24 cellular contexts compared by ENCODE assay signal in the genomic region with DNA sequence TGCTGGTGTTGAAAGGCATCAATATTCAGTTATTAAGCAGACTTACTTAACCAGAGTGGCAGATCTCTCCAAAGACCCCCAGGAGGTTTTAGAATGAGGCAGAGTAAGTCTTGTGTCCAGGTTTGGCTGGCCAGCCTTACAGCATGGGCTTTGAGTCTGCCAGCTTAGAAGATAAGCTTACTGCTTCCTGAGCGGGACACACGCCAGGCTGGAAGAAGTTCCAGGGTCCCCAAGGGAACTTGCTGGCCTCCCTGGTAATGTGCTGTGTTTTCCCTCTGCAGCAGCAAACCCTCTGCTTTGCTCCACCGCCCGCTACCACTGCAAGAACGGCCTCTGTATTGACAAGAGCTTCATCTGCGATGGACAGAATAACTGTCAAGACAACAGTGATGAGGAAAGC.
DNase-seq lines count a peak whose midpoint lies in the region; ATAC-seq and TF ChIP-seq lines count a peak whose summit lies in the region.
"Had no signal": no experiment of that assay in that cellular context is flagged by ENCODE, and none has a peak within 500 bp of the region (broad histone marks: within the 10 kb centered on the region; RNA-seq: fewer than 3 reads in every experiment).

No MANE protein-coding gene starts in this region.

- H3K9ac ChIP-seq in neuronal stem cell (ENCODE audit: low read depth, low read length, poor library complexity) = no peak overlapping the region
- H3K9ac ChIP-seq: GM23248, KMS-11 had no signal

- H3K14ac ChIP-seq in neuronal stem cell (ENCODE audit: low read length) = no peak overlapping the region

- H3K27ac Mint-ChIP-seq in glutamatergic neuron (ENCODE audit: unreplicated experiment) = peak overlapping the region; percentile 64
- H3K27ac Mint-ChIP-seq: activated CD4-positive, alpha-beta T cell treated with anti-CD3 and anti-CD28 coated beads, Interleukin-2, amount 10 ng/mL, durations not matched to agents 24 days and 14 days; activated naive CD4-positive, alpha-beta T cell treated with anti-CD3 and anti-CD28 coated beads, Interleukin-2, amount 10 ng/mL, durations not matched to agents 7 days and 5 days; CD4-positive, alpha-beta T cell; naive thymus-derived CD8-positive, alpha-beta T cell; T-helper 1 cell treated with Interleukin-12 subunit alpha and Interleukin-12 subunit beta and Interleukin-4 antibody, amounts not matched to agents 30 μg/mL and 1 μg/mL, for 36 hours had no signal

- in situ Hi-C loops in G401 (cut with HindIII; ENCODE audit: low sequenced_read_pairs) = no loop called here

- WGBS in neuronal stem cell (ENCODE audit: extremely low coverage in 2 of 2, insufficient read length in 2 of 2, insufficient replicate concordance in 1 of 2), 2 donors = no CpG with 5 or more reads among the region's 6 CpGs

- peaks cover 16% of the 10 kb centered on the region for H3K36me3 Mint-ChIP-seq in glutamatergic neuron (ENCODE audit: unreplicated experiment)
- H3K36me3 Mint-ChIP-seq: activated naive CD4-positive, alpha-beta T cell treated with anti-CD3 and anti-CD28 coated beads, Interleukin-2, amount 10 ng/mL, durations not matched to agents 7 days and 5 days had no signal

- H3K36me3 ChIP-seq in SJCRH30 (peaks cover 48% of the 10 kb centered on the region), neuronal stem cell (replicated peaks in 1 of 2; ENCODE audit: control insufficient read depth in 2 of 2, insufficient read depth in 2 of 2, low read length in 2 of 2) (peaks cover 11 to 84% of the 10 kb centered on the region in 2 donors)
- H3K36me3 ChIP-seq: upper lobe of left lung had no signal

- no peak overlapping the region for H2AFZ ChIP-seq in neuronal stem cell (ENCODE audit: low read length)
- H2AFZ ChIP-seq: GM23248 had no signal

- H4K8ac ChIP-seq in neuronal stem cell (ENCODE audit: low read depth, low read length) = no peak overlapping the region

- peaks cover 6% of the 10 kb centered on the region for H3K9me3 Mint-ChIP-seq in glutamatergic neuron (ENCODE audit: unreplicated experiment)
- H3K9me3 Mint-ChIP-seq: activated CD4-positive, alpha-beta T cell treated with anti-CD3 and anti-CD28 coated beads, Interleukin-2, amount 10 ng/mL, durations not matched to agents 24 days and 14 days; central memory CD8-positive, alpha-beta T cell; T-helper 1 cell treated with Interleukin-12 subunit alpha and Interleukin-12 subunit beta and Interleukin-4 antibody, amounts not matched to agents 30 μg/mL and 1 μg/mL, for 36 hours had no signal

- DNase-seq in G401 (ENCODE audit: low spot score) (peak; percentile 46), SJCRH30 (peak; percentile 51 to 58), glutamatergic neuron (peak; percentile 43), neuronal stem cell (ENCODE audit: low spot score) (no peak), GM10266 (ENCODE audit: extremely low spot score) (no peak), NCI-H2196 (lab: John Stamatoyannopoulos, UW; ENCODE audit: unreplicated experiment) (no peak)
- DNase-seq: activated CD4-positive, alpha-beta T cell treated with anti-CD3 and anti-CD28 coated beads, Interleukin-2, amount 10 ng/mL, durations not matched to agents 24 days and 14 days; activated naive CD4-positive, alpha-beta T cell treated with anti-CD3 and anti-CD28 coated beads, Interleukin-2, amount 10 ng/mL, durations not matched to agents 7 days and 5 days; CD4-positive, alpha-beta T cell; GM23248; head of caudate nucleus; midbrain; naive thymus-derived CD8-positive, alpha-beta T cell; NCI-H1436; NCI-H524 treated with DMSO at 0.1 percent for 48 hours; stimulated activated CD8-positive, alpha-beta memory T cell treated with anti-CD3 and anti-CD28 coated beads, Interleukin-4, amount 100 ng/mL, for 48 hours; upper lobe of left lung had no signal

- H2AK5ac ChIP-seq in neuronal stem cell (ENCODE audit: low read depth, low read length) = no peak overlapping the region

- H2BK5ac ChIP-seq in neuronal stem cell (ENCODE audit: low read length) = no peak overlapping the region

- no peak overlapping the region for H4K91ac ChIP-seq in neuronal stem cell (ENCODE audit: low read depth, low read length, poor library complexity)

- H3K4me3 ChIP-seq in SJCRH30 (no peak overlapping the region), neuronal stem cell (ENCODE audit: low read length in 2 of 2) (no peak overlapping the region)
- H3K4me3 ChIP-seq: GM23248, SK-N-MC, upper lobe of left lung had no signal

- H3K4me3 Mint-ChIP-seq in glutamatergic neuron (ENCODE audit: unreplicated experiment) = peak overlapping the region; percentile 35
- H3K4me3 Mint-ChIP-seq: activated CD4-positive, alpha-beta T cell treated with anti-CD3 and anti-CD28 coated beads, Interleukin-2, amount 10 ng/mL, durations not matched to agents 24 days and 14 days; activated naive CD4-positive, alpha-beta T cell treated with anti-CD3 and anti-CD28 coated beads, Interleukin-2, amount 10 ng/mL, durations not matched to agents 7 days and 5 days; CD4-positive, alpha-beta T cell; central memory CD8-positive, alpha-beta T cell; naive thymus-derived CD8-positive, alpha-beta T cell; T-helper 1 cell treated with Interleukin-12 subunit alpha and Interleukin-12 subunit beta and Interleukin-4 antibody, amounts not matched to agents 30 μg/mL and 1 μg/mL, for 36 hours had no signal

- TF ChIP-seq POLR2A in GM18505 (IDR thresholded peaks at IDR 0.05; ENCODE audit: borderline replicate concordance, extremely low read depth, insufficient read depth, insufficient read length) = no peak

- peaks cover 8% of the 10 kb centered on the region; the same call in 1 of the 2 replicates for H3K9me3 ChIP-seq in SJCRH30 (replicated peaks)
- H3K9me3 ChIP-seq in neuronal stem cell (replicated peaks in 1 of 2; ENCODE audit: control insufficient read depth in 2 of 2, insufficient read depth in 1 of 2, low read depth in 1 of 2, low read length in 2 of 2) = peaks cover 7 to 22% of the 10 kb centered on the region in 2 donors

- peaks cover 1% of the 10 kb centered on the region for H3K79me1 ChIP-seq in neuronal stem cell (ENCODE audit: low read depth, low read length)

- H3K27ac ChIP-seq in SJCRH30 = no peak overlapping the region
- peak overlapping the region; percentile 35 for H3K27ac ChIP-seq in neuronal stem cell (replicated peaks; ENCODE audit: low read length)
- H3K27ac ChIP-seq: GM23248, KMS-11, SK-N-MC, upper lobe of left lung, VCaP had no signal

- no peak overlapping the region for H3K23ac ChIP-seq in neuronal stem cell (ENCODE audit: low read depth, low read length, poor library complexity)

- H3K27me3 ChIP-seq in SJCRH30 = no peaks in the 10 kb centered on the region
- no peaks in the 10 kb centered on the region for H3K27me3 ChIP-seq in neuronal stem cell (ENCODE audit: control insufficient read depth in 3 of 3, insufficient read depth in 3 of 3, low read depth in 1 of 3, low read length in 3 of 3)
- H3K27me3 ChIP-seq: upper lobe of left lung had no signal

- H3K4me1 Mint-ChIP-seq in glutamatergic neuron (ENCODE audit: low read depth, unreplicated experiment) = peaks cover 27% of the 10 kb centered on the region
- H3K4me1 Mint-ChIP-seq: activated CD4-positive, alpha-beta T cell treated with anti-CD3 and anti-CD28 coated beads, Interleukin-2, amount 10 ng/mL, durations not matched to agents 24 days and 14 days; activated naive CD4-positive, alpha-beta T cell treated with anti-CD3 and anti-CD28 coated beads, Interleukin-2, amount 10 ng/mL, durations not matched to agents 7 days and 5 days; central memory CD8-positive, alpha-beta T cell; naive thymus-derived CD8-positive, alpha-beta T cell had no signal

- no peak overlapping the region for H3K4me2 ChIP-seq in neuronal stem cell (ENCODE audit: insufficient read depth, low read length, poor library complexity, severe bottlenecking)
- H3K4me2 ChIP-seq: KMS-11 had no signal

- H2BK15ac ChIP-seq in neuronal stem cell (ENCODE audit: low read length) = no peak overlapping the region

- H3K27me3 Mint-ChIP-seq in glutamatergic neuron (ENCODE audit: unreplicated experiment) = peaks cover 2% of the 10 kb centered on the region

- H3K18ac ChIP-seq in neuronal stem cell (ENCODE audit: low read length) = peak overlapping the region; percentile 7

- no peak overlapping the region for H2BK120ac ChIP-seq in neuronal stem cell (ENCODE audit: low read depth, low read length)

- no peak overlapping the region for H2BK12ac ChIP-seq in neuronal stem cell (ENCODE audit: low read length)

- H3K4ac ChIP-seq in neuronal stem cell (ENCODE audit: low read length) = no peak overlapping the region

- peaks cover 19% of the 10 kb centered on the region for H3K4me1 ChIP-seq in SJCRH30
- H3K4me1 ChIP-seq in neuronal stem cell (ENCODE audit: control insufficient read depth in 2 of 2, insufficient read depth in 1 of 2, low read depth in 1 of 2, low read length in 2 of 2) = peaks cover 0 to 6% of the 10 kb centered on the region in 2 donors
- H3K4me1 ChIP-seq: upper lobe of left lung had no signal

- ATAC-seq in HG02870 (IDR thresholded peaks at IDR 0.05; ENCODE audit: unreplicated experiment) (no peak), GM18505 (IDR thresholded peaks at IDR 0.05; ENCODE audit: unreplicated experiment) (no peak)
- ATAC-seq: naive thymus-derived CD8-positive, alpha-beta T cell had no signal

- TF ChIP-seq CTCF in glutamatergic neuron (IDR thresholded peaks at IDR 0.05; ENCODE audit: partially characterized antibody, unreplicated experiment) = no peak
- no peak for TF ChIP-seq CTCF in GM10266 (IDR thresholded peaks at IDR 0.05; ENCODE audit: control insufficient read depth, insufficient read depth, low read depth, missing control alignments)

Comparison
In these comparisons a context has a peak if more than half of its experiments do, and no peak if none do; other contexts are left out.
1. DNase-seq: peak in G401 (single experiment), SJCRH30 (2 of 2) and glutamatergic neuron (single experiment); none in neuronal stem cell (single experiment), GM10266 (single experiment) and NCI-H2196 (single experiment).